Comparison of ENCODE assay signal across 20 cellular contexts in genomic region chr18:50981381-50981780, GRCh38. TPM values are rescaled to one million over a fixed set of nuclear protein-coding genes. Genes with fewer than 3 reads are reported as not detected.
DNase-seq lines count a peak whose midpoint lies in the region; ATAC-seq and TF ChIP-seq lines count a peak whose summit lies in the region.
"Had no signal": no experiment of that assay in that cellular context is flagged by ENCODE, and none has a peak within 500 bp of the region (broad histone marks: within the 10 kb centered on the region; RNA-seq: fewer than 3 reads in every experiment).

No MANE protein-coding gene starts in this region.

- H4K12ac ChIP-seq in trophoblast cell (ENCODE audit: low read depth, low read length): no peak overlapping the region

- no peak overlapping the region for H2AK5ac ChIP-seq in trophoblast cell (ENCODE audit: low read length)

- TF ChIP-seq CTCF in AG10803 (conservative IDR thresholded peaks at IDR 0.05; ENCODE audit: low read length) (no peak), HFFc6 (IDR thresholded peaks at IDR 0.05) (no peak), epithelial cell of esophagus (IDR thresholded peaks at IDR 0.05; ENCODE audit: insufficient read depth, low read depth, low read length, missing control alignments) (no peak), upper lobe of left lung (IDR thresholded peaks at IDR 0.05) (no peak)

- no peak overlapping the region for H3K4me3 Mint-ChIP-seq in HFFc6
- no peak overlapping the region for H3K4me3 Mint-ChIP-seq in activated CD8-positive, alpha-beta memory T cell treated with anti-CD3 and anti-CD28 coated beads, Interleukin-2, amount 10 ng/mL, durations not matched to agents 7 days and 5 days
- H3K4me3 Mint-ChIP-seq: CD4-positive, CD25-positive, alpha-beta regulatory T cell had no signal

- H4K91ac ChIP-seq in trophoblast cell (ENCODE audit: low read depth, low read length): no peak overlapping the region

- H2AFZ ChIP-seq in trophoblast cell (ENCODE audit: insufficient read depth, low read length, poor library complexity): no peak overlapping the region

- H3K36me3 ChIP-seq in trophoblast cell (ENCODE audit: control insufficient read depth in 1 of 2, insufficient read depth in 2 of 2, low read length in 2 of 2): peaks cover 10 to 14% of the 10 kb centered on the region in 2 experiments
- H3K36me3 ChIP-seq in upper lobe of left lung: peaks cover 3 to 38% (median 18%) of the 10 kb centered on the region in 4 donors

- H3K79me2 ChIP-seq in trophoblast cell (ENCODE audit: control insufficient read depth, insufficient read depth, low read length, poor library complexity): no peaks in the 10 kb centered on the region

- peaks cover 10% of the 10 kb centered on the region for H3K9me3 Mint-ChIP-seq in HFFc6
- H3K9me3 Mint-ChIP-seq in activated CD8-positive, alpha-beta memory T cell treated with anti-CD3 and anti-CD28 coated beads, Interleukin-2, amount 10 ng/mL, durations not matched to agents 7 days and 5 days (ENCODE audit: low read depth): peaks cover 8% of the 10 kb centered on the region

- no peak overlapping the region for H3K14ac ChIP-seq in trophoblast cell (ENCODE audit: low read length)

- no peak overlapping the region for H2BK12ac ChIP-seq in trophoblast cell (ENCODE audit: low read length)

- peaks cover 40% of the 10 kb centered on the region for H3K36me3 Mint-ChIP-seq in HFFc6 (ENCODE audit: low read depth)
- H3K36me3 Mint-ChIP-seq in activated CD8-positive, alpha-beta memory T cell treated with anti-CD3 and anti-CD28 coated beads, Interleukin-2, amount 10 ng/mL, durations not matched to agents 7 days and 5 days: peaks cover 49% of the 10 kb centered on the region

- H2BK120ac ChIP-seq in trophoblast cell (ENCODE audit: insufficient read depth, low read length, poor library complexity): no peak overlapping the region

- DNase-seq in AG10803 (ENCODE audit: low read depth) (peak; percentile 56), HFFc6 (no peak), epithelial cell of esophagus (ENCODE audit: low read depth) (peak; percentile 30), trophoblast cell (peak; percentile 22 to 75), upper lobe of left lung (no peak), NCI-H1436 treated with DMSO at 0.1 percent for 48 hours (lab: John Stamatoyannopoulos, UW) (no peak)
- DNase-seq in activated CD8-positive, alpha-beta memory T cell treated with anti-CD3 and anti-CD28 coated beads, Interleukin-2, amount 10 ng/mL, durations not matched to agents 7 days and 5 days: no peak
- DNase-seq in activated CD4-positive, CD25-positive, alpha-beta regulatory T cell treated with anti-CD3 and anti-CD28 coated beads, Interleukin-2, amount 50 U/mL, for 72 hours: no peak
- DNase-seq: 8988T; CD4-positive, CD25-positive, alpha-beta regulatory T cell; DMS79; GDM1; GOT3; NCI-H1694; NCI-H2107; NCI-H226; NCI-H526 treated with DMSO at 0.1 percent for 48 hours; NK-92 treated with Interleukin-12 subunit alpha and Interleukin-12 subunit beta, amount 100 ng/mL, for 24 hours; PC-3 had no signal

- H3K9me3 ChIP-seq in trophoblast cell (ENCODE audit: insufficient read depth, low read depth, low read length) (peaks cover 9% of the 10 kb centered on the region), upper lobe of left lung (peaks cover 0 to 7% (median 0%) of the 10 kb centered on the region in 4 donors)

- H3K79me1 ChIP-seq in trophoblast cell (ENCODE audit: low read length): peaks cover 2% of the 10 kb centered on the region

- no peaks in the 10 kb centered on the region for H3K27me3 Mint-ChIP-seq in HFFc6 (ENCODE audit: insufficient read depth)
- no peaks in the 10 kb centered on the region for H3K27me3 Mint-ChIP-seq in activated CD8-positive, alpha-beta memory T cell treated with anti-CD3 and anti-CD28 coated beads, Interleukin-2, amount 10 ng/mL, durations not matched to agents 7 days and 5 days
- H3K27me3 Mint-ChIP-seq: CD4-positive, CD25-positive, alpha-beta regulatory T cell had no signal

- H2BK5ac ChIP-seq in trophoblast cell (ENCODE audit: low read depth, low read length, poor library complexity): no peak overlapping the region

- peak overlapping the region; percentile 7; the same call in 1 of the 2 replicates for H3K27ac Mint-ChIP-seq in HFFc6
- H3K27ac Mint-ChIP-seq in activated CD8-positive, alpha-beta memory T cell treated with anti-CD3 and anti-CD28 coated beads, Interleukin-2, amount 10 ng/mL, durations not matched to agents 7 days and 5 days: no peak overlapping the region
- H3K27ac Mint-ChIP-seq: CD4-positive, CD25-positive, alpha-beta regulatory T cell had no signal

- no peak overlapping the region for H3K4me2 ChIP-seq in trophoblast cell (ENCODE audit: low read length)

- no peak for ATAC-seq in upper lobe of left lung (ENCODE audit: low FRiP score in 2 of 2)
- ATAC-seq in activated CD8-positive, alpha-beta memory T cell treated with anti-CD3 and anti-CD28 coated beads, Interleukin-2, amount 10 ng/mL, durations not matched to agents 7 days and 5 days: no peak
- ATAC-seq: PC-3 had no signal

- H3K4me3 ChIP-seq in AG10803 (ENCODE audit: low read length): no peak overlapping the region
- no peak overlapping the region for H3K4me3 ChIP-seq in epithelial cell of esophagus (ENCODE audit: low read length)
- no peak overlapping the region for H3K4me3 ChIP-seq in trophoblast cell (ENCODE audit: low read depth, low read length)
- no peak overlapping the region for H3K4me3 ChIP-seq in upper lobe of left lung

- WGBS in trophoblast cell (ENCODE audit: extremely low coverage, insufficient coverage, insufficient read length): no CpG with 5 or more reads among the region's 1 CpG
- 78 to 81% methylated on average over 1 of the region's 1 CpG for WGBS in upper lobe of left lung, 2 donors

- no peak for TF ChIP-seq EP300 in upper lobe of left lung (IDR thresholded peaks at IDR 0.05)

- H3K27ac ChIP-seq in trophoblast cell (ENCODE audit: low read depth, low read length) (no peak overlapping the region), upper lobe of left lung (no peak overlapping the region)
- H3K27ac ChIP-seq: HL-60 had no signal

- no peaks in the 10 kb centered on the region for H3K27me3 ChIP-seq in trophoblast cell (ENCODE audit: insufficient read depth, low read length)
- no peaks in the 10 kb centered on the region for H3K27me3 ChIP-seq in upper lobe of left lung

- H3K4me1 Mint-ChIP-seq in HFFc6 (ENCODE audit: low read depth): peaks cover 21% of the 10 kb centered on the region
- H3K4me1 Mint-ChIP-seq in activated CD8-positive, alpha-beta memory T cell treated with anti-CD3 and anti-CD28 coated beads, Interleukin-2, amount 10 ng/mL, durations not matched to agents 7 days and 5 days: no peaks in the 10 kb centered on the region

- H3K9ac ChIP-seq in trophoblast cell (ENCODE audit: low read length): no peak overlapping the region

- H3K23ac ChIP-seq in trophoblast cell (ENCODE audit: low read length): no peak overlapping the region

- H3K4me1 ChIP-seq in trophoblast cell (ENCODE audit: control insufficient read depth in 1 of 2, insufficient read depth in 2 of 2, low read length in 2 of 2): peaks cover 0 to 3% of the 10 kb centered on the region in 2 experiments
- H3K4me1 ChIP-seq in upper lobe of left lung: peaks cover 0 to 4% (median 0%) of the 10 kb centered on the region in 4 donors

- no peak overlapping the region for H3K18ac ChIP-seq in trophoblast cell (ENCODE audit: low read length)

- H4K8ac ChIP-seq in trophoblast cell (ENCODE audit: low read depth, low read length): no peak overlapping the region

- no peak for TF ChIP-seq POLR2A in upper lobe of left lung (IDR thresholded peaks at IDR 0.05)

- CTCF ChIA-PET in activated CD8-positive, alpha-beta memory T cell treated with anti-CD3 and anti-CD28 coated beads, Interleukin-2, amount 10 ng/mL, durations not matched to agents 7 days and 5 days (lab: Charles Lee): interaction anchor here (0.6 kb wide), 1 partner anchor 135 kb away, joined by 3 read pairs; no protein-coding TSS in a partner anchor

- no peak overlapping the region for H3K4ac ChIP-seq in trophoblast cell (ENCODE audit: low read depth, low read length)

RNA-seq across cellular contexts. Expression of gene ELAC1, which starts 13.5 kb away (rescaled TPM):
- total RNA-seq in HFFc6 (2021; fragmentation: NEBNext Ultra II Directional; extraction: Animal tissue kit (Norgen Biotek cat#: 25700)): 1 to 10 TPM; 6.2 to 9.0 (median 8.1) TPM
- polyA plus RNA-seq in trophoblast cell (2013): 4.3 and 4.4 TPM in 2 replicates
- total RNA-seq in upper lobe of left lung: 10 to 100 TPM in 1 of 6 donors, 1 to 10 TPM in 5; 2.3 to 11.9 (median 9.3) TPM
- total RNA-seq in activated CD8-positive, alpha-beta memory T cell treated with anti-CD3 and anti-CD28 coated beads, Interleukin-2, amount 10 ng/mL, durations not matched to agents 7 days and 5 days: 10 to 100 TPM in 1 of 2 experiments, 1 to 10 TPM in 1; 7.6 to 10.3 TPM

RNA-seq across cellular contexts. Expression of gene SMAD4, which starts 48.6 kb away (rescaled TPM):
- 10 to 100 TPM; 77.2 to 97.9 (median 84.0) TPM for total RNA-seq in HFFc6 (2021; fragmentation: NEBNext Ultra II Directional; extraction: Animal tissue kit (Norgen Biotek cat#: 25700))
- 50.4 and 51.9 TPM in 2 replicates for polyA plus RNA-seq in trophoblast cell (2013)
- 100 to 1,000 TPM in 4 of 6 donors, 10 to 100 TPM in 2; 94.7 to 140 (median 107) TPM for total RNA-seq in upper lobe of left lung
- 10 to 100 TPM; 66.8 to 72.7 TPM for total RNA-seq in activated CD8-positive, alpha-beta memory T cell treated with anti-CD3 and anti-CD28 coated beads, Interleukin-2, amount 10 ng/mL, durations not matched to agents 7 days and 5 days

Comparison
In these comparisons a context has a peak if more than half of its experiments do, and no peak if none do; other contexts are left out.
1. DNase-seq: peak in AG10803 (single experiment), epithelial cell of esophagus (single experiment) and trophoblast cell (2 of 2); none in HFFc6 (single experiment), upper lobe of left lung (0 of 2), activated CD8-positive, alpha-beta memory T cell treated with anti-CD3 and anti-CD28 coated beads, Interleukin-2, amount 10 ng/mL, durations not matched to agents 7 days and 5 days (single experiment), activated CD4-positive, CD25-positive, alpha-beta regulatory T cell treated with anti-CD3 and anti-CD28 coated beads, Interleukin-2, amount 50 U/mL, for 72 hours (single experiment) and NCI-H1436 treated with DMSO at 0.1 percent for 48 hours (single experiment).